1 cellular context compared by ENCODE assay signal in the genomic region with DNA sequence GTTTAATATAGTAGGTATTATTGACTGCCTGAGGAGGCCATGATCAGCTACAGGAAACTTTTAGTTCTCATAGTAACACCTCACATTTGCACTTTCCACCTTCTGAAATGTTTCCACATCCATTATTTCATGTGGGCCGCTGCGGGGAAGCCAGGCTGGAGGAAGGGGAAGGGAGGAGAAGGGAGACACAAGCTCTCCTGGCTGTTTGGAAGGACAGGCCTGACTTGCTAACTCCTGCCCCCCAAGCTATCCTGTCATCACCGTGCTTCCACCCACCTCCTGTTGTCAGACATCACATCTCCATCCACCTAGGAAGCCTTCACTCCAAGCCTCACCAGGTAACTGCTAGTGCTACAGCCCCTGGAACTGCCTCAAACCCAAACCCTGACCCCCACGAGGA.
TF ChIP-seq lines count a peak whose summit lies in the region.

No MANE protein-coding gene starts in this region.

TF ChIP-seq in IMR-90, 13 proteins besides CTCF, POLR2A, EP300 and RAD21:
- no peak for TF ChIP-seq RCOR1 (IDR thresholded peaks at IDR 0.05; ENCODE audit: insufficient replicate concordance, low read length)
- TF ChIP-seq, protein P1, sequence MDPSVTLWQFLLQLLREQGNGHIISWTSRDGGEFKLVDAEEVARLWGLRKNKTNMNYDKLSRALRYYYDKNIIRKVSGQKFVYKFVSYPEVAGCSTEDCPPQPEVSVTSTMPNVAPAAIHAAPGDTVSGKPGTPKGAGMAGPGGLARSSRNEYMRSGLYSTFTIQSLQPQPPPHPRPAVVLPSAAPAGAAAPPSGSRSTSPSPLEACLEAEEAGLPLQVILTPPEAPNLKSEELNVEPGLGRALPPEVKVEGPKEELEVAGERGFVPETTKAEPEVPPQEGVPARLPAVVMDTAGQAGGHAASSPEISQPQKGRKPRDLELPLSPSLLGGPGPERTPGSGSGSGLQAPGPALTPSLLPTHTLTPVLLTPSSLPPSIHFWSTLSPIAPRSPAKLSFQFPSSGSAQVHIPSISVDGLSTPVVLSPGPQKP (IDR thresholded peaks at IDR 0.05; ENCODE audit: borderline replicate concordance, low read depth, low read length) = no peak
- no peak for TF ChIP-seq FOS (IDR thresholded peaks at IDR 0.05; ENCODE audit: low read depth, low read length)
- no peak for TF ChIP-seq BHLHE40 (IDR thresholded peaks at IDR 0.05; ENCODE audit: low read depth, low read length)
- TF ChIP-seq RFX5 (IDR thresholded peaks at IDR 0.05; ENCODE audit: low read depth, low read length) = no peak
- TF ChIP-seq NFE2L2 (IDR thresholded peaks at IDR 0.05; ENCODE audit: low read depth, low read length) = no peak
- TF ChIP-seq MXI1 (IDR thresholded peaks at IDR 0.05; ENCODE audit: borderline replicate concordance, low read depth, low read length) = no peak
